Comparison of ENCODE assay signal across 11 cellular contexts in the genomic region with DNA sequence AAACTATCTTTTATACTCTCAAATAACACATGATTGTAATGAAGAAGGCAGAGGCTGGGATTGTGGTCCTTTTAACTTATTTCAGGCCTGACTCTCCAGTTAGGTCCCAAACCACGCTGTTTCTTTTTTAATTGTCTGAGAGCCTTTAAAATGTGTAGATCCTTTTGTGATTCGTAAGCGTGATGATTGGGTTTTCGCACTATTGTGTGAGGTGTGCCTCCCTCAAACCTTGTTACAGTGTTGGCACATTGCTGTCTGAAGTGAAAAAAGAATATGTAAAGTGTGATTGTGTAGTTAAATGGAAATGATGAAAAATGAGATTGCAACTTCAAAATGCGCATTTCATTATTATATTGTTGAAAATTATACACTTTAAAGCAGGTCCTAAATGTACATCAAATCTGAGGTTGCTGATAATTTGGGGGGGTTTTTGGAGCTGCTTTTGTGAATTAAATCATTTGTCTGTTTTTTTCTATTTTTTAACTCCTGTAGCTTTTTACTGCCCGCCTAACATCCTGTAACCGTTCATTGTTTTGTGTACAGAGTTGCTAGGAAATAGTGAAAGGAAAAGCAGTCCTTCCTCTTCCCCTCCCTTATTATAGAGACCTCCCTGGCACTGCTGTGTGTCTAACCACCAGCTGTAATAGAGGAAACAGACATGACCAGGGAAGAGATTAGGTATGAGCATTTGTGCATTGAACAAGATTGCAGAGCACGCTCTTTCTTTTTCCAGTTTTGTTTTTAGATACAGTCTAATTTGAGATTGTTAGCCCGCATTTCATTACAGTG. TPM values are rescaled to one million over a fixed set of nuclear protein-coding genes. Genes with fewer than 3 reads are reported as not detected.
DNase-seq lines count a peak whose midpoint lies in the region; ATAC-seq and TF ChIP-seq lines count a peak whose summit lies in the region.
"Had no signal": no experiment of that assay in that cellular context is flagged by ENCODE, and none has a peak within 500 bp of the region (broad histone marks: within the 10 kb centered on the region; RNA-seq: fewer than 3 reads in every experiment).

No MANE protein-coding gene starts in this region.

- no peaks in the 10 kb centered on the region for H3K79me2 ChIP-seq in OCI-LY7 (ENCODE audit: insufficient read depth, low read depth, low read length)

- peak; percentile 73 for ATAC-seq in HG03342 (IDR thresholded peaks at IDR 0.05; ENCODE audit: unreplicated experiment)
- peak; percentile 84 for ATAC-seq in activated naive CD8-positive, alpha-beta T cell treated with anti-CD3 and anti-CD28 coated beads, Interleukin-2, amount 10 ng/mL, durations not matched to agents 7 days and 5 days (ENCODE audit: low read depth)
- peak; percentile 80 for ATAC-seq in left lung
- ATAC-seq in activated CD4-positive, CD25-positive, alpha-beta regulatory T cell treated with anti-CD3 and anti-CD28 coated beads, Interleukin-2, amount 50 U/mL, for 24 hours = no peak

- H3K27ac Mint-ChIP-seq in CD8-positive, alpha-beta memory T cell = peak overlapping the region; percentile 64 to 93 (median 82)
- peak overlapping the region; percentile 14 for H3K27ac Mint-ChIP-seq in activated naive CD8-positive, alpha-beta T cell treated with anti-CD3 and anti-CD28 coated beads, Interleukin-2, amount 10 ng/mL, durations not matched to agents 7 days and 5 days
- H3K27ac Mint-ChIP-seq: dendritic cell treated with granulocyte-macrophage colony-stimulating factor and Interleukin-4, amounts not matched to agents 40 ng/mL and 50 ng/mL, for 4 days had no signal

- POLR2A ChIA-PET in CD8-positive, alpha-beta memory T cell (lab: Charles Lee) = interaction anchor here (0.6 kb wide), 1 partner anchor 596 kb away, joined by 9 read pairs; no protein-coding TSS in a partner anchor
- POLR2A ChIA-PET in activated naive CD8-positive, alpha-beta T cell treated with anti-CD3 and anti-CD28 coated beads, Interleukin-2, amount 10 ng/mL, durations not matched to agents 7 days and 5 days (lab: Charles Lee) = no interaction called here
- POLR2A ChIA-PET in OCI-LY7 (lab: Charles Lee) = interaction anchor here (0.9 to 1.5 kb wide), 4 partner anchors 13 to 166 kb away, joined by 3 to 7 read pairs (median 4); no protein-coding TSS in a partner anchor

- H3K27ac ChIP-seq in CD8-positive, alpha-beta memory T cell (ENCODE audit: low read depth, low read length) = no peak overlapping the region
- peak overlapping the region in 1 of 2 donors; percentile 9 for H3K27ac ChIP-seq in left lung
- no peak overlapping the region for H3K27ac ChIP-seq in OCI-LY7 (ENCODE audit: low read depth, low read length, poor library complexity, severe bottlenecking)

- H3K36me3 Mint-ChIP-seq in CD8-positive, alpha-beta memory T cell = peaks cover 19 to 81% (median 28%) of the 10 kb centered on the region in 3 donors
- peaks cover 31% of the 10 kb centered on the region for H3K36me3 Mint-ChIP-seq in activated naive CD8-positive, alpha-beta T cell treated with anti-CD3 and anti-CD28 coated beads, Interleukin-2, amount 10 ng/mL, durations not matched to agents 7 days and 5 days

- H3K4me3 ChIP-seq in CD8-positive, alpha-beta memory T cell (ENCODE audit: low read length) = no peak overlapping the region
- H3K4me3 ChIP-seq in left lung (no peak overlapping the region), OCI-LY7 (ENCODE audit: low read depth, low read length, poor library complexity, severe bottlenecking) (no peak overlapping the region)

- H3K4me1 Mint-ChIP-seq in CD8-positive, alpha-beta memory T cell = peaks cover 11 to 16% (median 11%) of the 10 kb centered on the region in 3 donors
- H3K4me1 Mint-ChIP-seq in activated naive CD8-positive, alpha-beta T cell treated with anti-CD3 and anti-CD28 coated beads, Interleukin-2, amount 10 ng/mL, durations not matched to agents 7 days and 5 days = peaks cover 9% of the 10 kb centered on the region

- no TSS peak for BruUV-seq in OCI-LY7 (replicated peaks; lab: Mats Ljungman, UMichigan)

- H3K4me3 Mint-ChIP-seq in CD8-positive, alpha-beta memory T cell = peak overlapping the region in 4 of 7 donors; percentile 4 to 56 (median 30)
- H3K4me3 Mint-ChIP-seq in activated naive CD8-positive, alpha-beta T cell treated with anti-CD3 and anti-CD28 coated beads, Interleukin-2, amount 10 ng/mL, durations not matched to agents 7 days and 5 days = peak overlapping the region; percentile 29
- H3K4me3 Mint-ChIP-seq: dendritic cell treated with granulocyte-macrophage colony-stimulating factor and Interleukin-4, amounts not matched to agents 40 ng/mL and 50 ng/mL, for 4 days had no signal

- CTCF ChIA-PET in CD8-positive, alpha-beta memory T cell (lab: Charles Lee) = interaction anchor here (1.2 kb wide), 1 partner anchor 12 kb away, joined by 3 read pairs; no protein-coding TSS in a partner anchor
- CTCF ChIA-PET in OCI-LY7 (lab: Charles Lee; ENCODE audit: unreplicated experiment) = no interaction called here

- H3K4me2 ChIP-seq in OCI-LY7 (ENCODE audit: low read length) = no peak overlapping the region

- TF ChIP-seq CTCF in left lung (IDR thresholded peaks at IDR 0.05) = no peak
- TF ChIP-seq CTCF in OCI-LY7 (conservative IDR thresholded peaks at IDR 0.05; ENCODE audit: low read length) = no peak

- H3K9me3 Mint-ChIP-seq in CD8-positive, alpha-beta memory T cell = no peaks in the 10 kb centered on the region
- H3K9me3 Mint-ChIP-seq in activated naive CD8-positive, alpha-beta T cell treated with anti-CD3 and anti-CD28 coated beads, Interleukin-2, amount 10 ng/mL, durations not matched to agents 7 days and 5 days = no peaks in the 10 kb centered on the region
- H3K9me3 Mint-ChIP-seq: dendritic cell treated with granulocyte-macrophage colony-stimulating factor and Interleukin-4, amounts not matched to agents 40 ng/mL and 50 ng/mL, for 4 days had no signal

- no peak overlapping the region for H2AFZ ChIP-seq in OCI-LY7 (ENCODE audit: low read length)

- no peaks in the 10 kb centered on the region for H3K27me3 Mint-ChIP-seq in CD8-positive, alpha-beta memory T cell
- H3K27me3 Mint-ChIP-seq in activated naive CD8-positive, alpha-beta T cell treated with anti-CD3 and anti-CD28 coated beads, Interleukin-2, amount 10 ng/mL, durations not matched to agents 7 days and 5 days = no peaks in the 10 kb centered on the region
- H3K27me3 Mint-ChIP-seq: dendritic cell treated with granulocyte-macrophage colony-stimulating factor and Interleukin-4, amounts not matched to agents 40 ng/mL and 50 ng/mL, for 4 days had no signal

- peaks cover 4% of the 10 kb centered on the region for H3K4me1 ChIP-seq in CD8-positive, alpha-beta memory T cell (ENCODE audit: insufficient read depth, low read length)
- peaks cover 0 to 6% of the 10 kb centered on the region in 2 donors for H3K4me1 ChIP-seq in left lung
- H3K4me1 ChIP-seq in OCI-LY7 (ENCODE audit: insufficient read depth, low read length, poor library complexity, severe bottlenecking) = no peaks in the 10 kb centered on the region

- DNase-seq in CD8-positive, alpha-beta memory T cell = peak in 2 of 5 donors; percentile 7 to 18
- no peak for DNase-seq in activated naive CD8-positive, alpha-beta T cell treated with anti-CD3 and anti-CD28 coated beads, Interleukin-2, amount 10 ng/mL, durations not matched to agents 7 days and 5 days
- DNase-seq in left lung (no peak), OCI-LY7 (ENCODE audit: low spot score) (no peak), NCI-H1930 (lab: John Stamatoyannopoulos, UW) (no peak), SHP77 (lab: John Stamatoyannopoulos, UW) (no peak)
- DNase-seq: GOT3, posterior cingulate gyrus had no signal

- peaks cover 27% of the 10 kb centered on the region for H3K36me3 ChIP-seq in CD8-positive, alpha-beta memory T cell (ENCODE audit: insufficient read depth, low read length)
- H3K36me3 ChIP-seq in left lung (peaks cover 0 to 81% of the 10 kb centered on the region in 2 donors), OCI-LY7 (ENCODE audit: insufficient read depth, low read length) (peaks cover 92% of the 10 kb centered on the region)

- H3K9me3 ChIP-seq in CD8-positive, alpha-beta memory T cell (ENCODE audit: low read length) = no peaks in the 10 kb centered on the region
- no peaks in the 10 kb centered on the region for H3K9me3 ChIP-seq in left lung
- H3K9me3 ChIP-seq in OCI-LY7 (ENCODE audit: low read length) = no peaks in the 10 kb centered on the region

- intact Hi-C loops in left lung (cut with DNase I) = no loop called here
- intact Hi-C loops in OCI-LY7 (cut with micrococcal nuclease; ENCODE audit: unreplicated experiment) = no loop called here

- no peaks in the 10 kb centered on the region for H3K9me2 ChIP-seq in OCI-LY7 (ENCODE audit: insufficient read depth, low read length)

- H4K20me1 ChIP-seq in OCI-LY7 (ENCODE audit: insufficient read depth, low read length) = no peaks in the 10 kb centered on the region

- no peaks in the 10 kb centered on the region for H3K27me3 ChIP-seq in CD8-positive, alpha-beta memory T cell (ENCODE audit: insufficient read depth, low read length, poor library complexity, severe bottlenecking)
- H3K27me3 ChIP-seq in left lung = no peaks in the 10 kb centered on the region

RNA-seq across cellular contexts. Expression of gene IARS2, which starts 43.3 kb away (rescaled TPM):
- total RNA-seq in CD8-positive, alpha-beta memory T cell = 10 to 100 TPM; 80.8 to 83.0 TPM
- 68.9 TPM for polyA plus RNA-seq in CD8-positive, alpha-beta memory T cell
- 10 to 100 TPM; 48.7 to 49.0 TPM for total RNA-seq in activated naive CD8-positive, alpha-beta T cell treated with anti-CD3 and anti-CD28 coated beads, Interleukin-2, amount 10 ng/mL, durations not matched to agents 7 days and 5 days
- total RNA-seq in left lung (10 to 100 TPM; 60.3 to 63.9 TPM), OCI-LY7 (2022) (90.2 and 91.3 TPM in 2 replicates)
- 57.2 and 62.6 TPM in 2 replicates for total RNA-seq in OCI-LY7 (2014; rRNA removed; shearing (Covaris generic))

RNA-seq across cellular contexts. Expression of gene BPNT1, which starts 47.6 kb away (rescaled TPM):
- 10 to 100 TPM; 24.8 to 26.3 TPM for total RNA-seq in CD8-positive, alpha-beta memory T cell
- polyA plus RNA-seq in CD8-positive, alpha-beta memory T cell = 21.3 TPM
- 10 to 100 TPM; 18.4 to 23.3 TPM for total RNA-seq in activated naive CD8-positive, alpha-beta T cell treated with anti-CD3 and anti-CD28 coated beads, Interleukin-2, amount 10 ng/mL, durations not matched to agents 7 days and 5 days
- total RNA-seq in left lung (10 to 100 TPM; 23.9 to 33.3 TPM), OCI-LY7 (2022) (73.3 and 98.5 TPM in 2 replicates)
- 43.0 and 48.7 TPM in 2 replicates for total RNA-seq in OCI-LY7 (2014; rRNA removed; shearing (Covaris generic))

Comparison
In these comparisons a context has a peak if more than half of its experiments do, and no peak if none do; other contexts are left out.
1. ATAC-seq: peak in HG03342 (single experiment), activated naive CD8-positive, alpha-beta T cell treated with anti-CD3 and anti-CD28 coated beads, Interleukin-2, amount 10 ng/mL, durations not matched to agents 7 days and 5 days (single experiment) and left lung (single experiment); none in activated CD4-positive, CD25-positive, alpha-beta regulatory T cell treated with anti-CD3 and anti-CD28 coated beads, Interleukin-2, amount 50 U/mL, for 24 hours (0 of 2).